ENCODE assay signal across 8 cellular contexts in genomic region chr1:183023146-183023600, GRCh38. TPM values are rescaled to one million over a fixed set of nuclear protein-coding genes. Genes with fewer than 3 reads are reported as not detected.
DNase-seq lines count a peak whose midpoint lies in the region; ATAC-seq and TF ChIP-seq lines count a peak whose summit lies in the region.

TSS of gene LAMC1 (plus strand) at chr1:183023420. CDS start at chr1:183023717, 297 bp downstream.

- peaks cover 67% of the 10 kb centered on the region for H3K27me3 ChIP-seq in CD4-positive, alpha-beta T cell (ENCODE audit: control insufficient read depth, insufficient read depth, low read length)

- no peak for DNase-seq in CD4-positive, alpha-beta T cell
- DNase-seq in NCI-H345 treated with DMSO at 0.1 percent for 48 hours (lab: John Stamatoyannopoulos, UW; ENCODE audit: unreplicated experiment) (peak; percentile 73), fibroblast of villous mesenchyme (ENCODE audit: low read depth) (peak; percentile 89), natural killer cell (no peak), MV-4-11 (lab: John Stamatoyannopoulos, UW) (no peak)

- TF ChIP-seq CTCF in CD4-positive, alpha-beta T cell (IDR thresholded peaks at IDR 0.05): no peak
- TF ChIP-seq CTCF in fibroblast of villous mesenchyme (IDR thresholded peaks at IDR 0.05; ENCODE audit: insufficient read depth, low read depth, low read length) (no peak), natural killer cell (IDR thresholded peaks at IDR 0.05) (no peak)

- peak within 1 kb of the TSS; percentile 94 for H3K4me3 ChIP-seq in fibroblast of villous mesenchyme (ENCODE audit: low read depth, low read length)

- peaks cover 4% of the 10 kb centered on the region for H3K9me3 Mint-ChIP-seq in CD4-positive, alpha-beta T cell
- no peaks in the 10 kb centered on the region for H3K9me3 Mint-ChIP-seq in activated T-helper 17 cell treated with anti-CD3 and anti-CD28 coated beads, Interleukin-2, amount 50 U/mL, for 72 hours
- H3K9me3 Mint-ChIP-seq in natural killer cell: no peaks in the 10 kb centered on the region

- no peaks in the 10 kb centered on the region for H3K36me3 Mint-ChIP-seq in CD4-positive, alpha-beta T cell (ENCODE audit: low read depth)
- H3K36me3 Mint-ChIP-seq in activated T-helper 17 cell treated with anti-CD3 and anti-CD28 coated beads, Interleukin-2, amount 50 U/mL, for 72 hours (ENCODE audit: low read depth): peaks cover 14% of the 10 kb centered on the region
- H3K36me3 Mint-ChIP-seq in natural killer cell: peaks cover 9% of the 10 kb centered on the region

- H3K27ac ChIP-seq in CD4-positive, alpha-beta T cell (ENCODE audit: low read depth, low read length): no peak within 1 kb of the TSS

- peak; percentile 32 for ATAC-seq in CD4-positive, alpha-beta T cell (ENCODE audit: poor library complexity)
- peak; percentile 36 for ATAC-seq in GM18907 (IDR thresholded peaks at IDR 0.05; ENCODE audit: unreplicated experiment)
- ATAC-seq in HG03095 (IDR thresholded peaks at IDR 0.05; ENCODE audit: unreplicated experiment): peak; percentile 28
- ATAC-seq in activated T-helper 17 cell treated with anti-CD3 and anti-CD28 coated beads, Interleukin-2, amount 50 U/mL, for 72 hours (replicated peaks): no peak
- ATAC-seq in natural killer cell: peak; percentile 24 to 52 (median 28)

- H3K4me3 Mint-ChIP-seq in CD4-positive, alpha-beta T cell: peak within 1 kb of the TSS; percentile 82
- H3K4me3 Mint-ChIP-seq in activated T-helper 17 cell treated with anti-CD3 and anti-CD28 coated beads, Interleukin-2, amount 50 U/mL, for 72 hours: peak within 1 kb of the TSS; percentile 80
- H3K4me3 Mint-ChIP-seq in natural killer cell: peak within 1 kb of the TSS; percentile 89

- no peak within 1 kb of the TSS for H3K27ac Mint-ChIP-seq in CD4-positive, alpha-beta T cell
- no peak within 1 kb of the TSS for H3K27ac Mint-ChIP-seq in activated T-helper 17 cell treated with anti-CD3 and anti-CD28 coated beads, Interleukin-2, amount 50 U/mL, for 72 hours
- no peak within 1 kb of the TSS for H3K27ac Mint-ChIP-seq in natural killer cell

- H3K27me3 Mint-ChIP-seq in CD4-positive, alpha-beta T cell: peaks cover 78% of the 10 kb centered on the region
- H3K27me3 Mint-ChIP-seq in activated T-helper 17 cell treated with anti-CD3 and anti-CD28 coated beads, Interleukin-2, amount 50 U/mL, for 72 hours: peaks cover 56% of the 10 kb centered on the region
- peaks cover 36 to 64% of the 10 kb centered on the region in 2 donors for H3K27me3 Mint-ChIP-seq in natural killer cell (ENCODE audit: low read depth in 2 of 2)

- POLR2A ChIA-PET in CD4-positive, alpha-beta T cell (lab: Charles Lee): no interaction called here

- peaks cover 16% of the 10 kb centered on the region for H3K4me1 Mint-ChIP-seq in CD4-positive, alpha-beta T cell (ENCODE audit: low read depth)
- peaks cover 11% of the 10 kb centered on the region for H3K4me1 Mint-ChIP-seq in activated T-helper 17 cell treated with anti-CD3 and anti-CD28 coated beads, Interleukin-2, amount 50 U/mL, for 72 hours
- H3K4me1 Mint-ChIP-seq in natural killer cell: peaks cover 10 to 18% of the 10 kb centered on the region in 2 donors

- CTCF ChIA-PET in CD4-positive, alpha-beta T cell (lab: Charles Lee): no interaction called here

- intact Hi-C loops in CD4-positive, alpha-beta T cell (cut with DNase I, micrococcal nuclease): no loop called here
- intact Hi-C loops in natural killer cell (cut with micrococcal nuclease): no loop called here

- no peaks in the 10 kb centered on the region for H3K9me3 ChIP-seq in CD4-positive, alpha-beta T cell (ENCODE audit: control insufficient read depth, low read length)

RNA-seq across cellular contexts. Expression of gene LAMC1, which starts in this region (rescaled TPM):
- not detected for total RNA-seq in CD4-positive, alpha-beta T cell
- total RNA-seq in activated T-helper 17 cell treated with anti-CD3 and anti-CD28 coated beads, Interleukin-2, amount 50 U/mL, for 72 hours: under 1 TPM in 1 of 2 donors, not detected in 1; 0.84 TPM
- 541 and 761 TPM in 2 replicates for total RNA-seq in fibroblast of villous mesenchyme
- under 1 TPM; 0.33 to 0.66 (median 0.58) TPM for total RNA-seq in natural killer cell

Comparison
In these comparisons a context has a peak if more than half of its experiments do, and no peak if none do; other contexts are left out.
1. RNA of gene LAMC1 (total RNA-seq): 541 to 761 TPM in fibroblast of villous mesenchyme; 0.84 TPM in activated T-helper 17 cell treated with anti-CD3 and anti-CD28 coated beads, Interleukin-2, amount 50 U/mL, for 72 hours, 0.33 to 0.66 TPM in natural killer cell and not detected in CD4-positive, alpha-beta T cell; every median in the first group is over 100 times any median in the second.
2. Peak in ATAC-seq in CD4-positive, alpha-beta T cell; RNA of the gene not detected or under 1 TPM.
3. Peak in ATAC-seq in natural killer cell; RNA of the gene not detected or under 1 TPM.
4. DNase-seq: peak in NCI-H345 treated with DMSO at 0.1 percent for 48 hours (single experiment) and fibroblast of villous mesenchyme (single experiment); none in CD4-positive, alpha-beta T cell (0 of 10), natural killer cell (single experiment) and MV-4-11 (single experiment).
5. Peak in every context shown above with its lines, with median percentiles within 50 percentile points of each other: H3K4me3 Mint-ChIP-seq.